ENCODE assay signal across 31 cellular contexts in genomic region chr15:83111149-83111548, GRCh38. TPM values are rescaled to one million over a fixed set of nuclear protein-coding genes. Genes with fewer than 3 reads are reported as not detected.
"Had no signal": no experiment of that assay in that cellular context is flagged by ENCODE, and none has a peak within 500 bp of the region (broad histone marks: within the 10 kb centered on the region; RNA-seq: fewer than 3 reads in every experiment).

No MANE protein-coding gene starts in this region.

- ATAC-seq: activated CD8-positive, alpha-beta T cell treated with anti-CD3 and anti-CD28 coated beads, Interleukin-2, amount 10 ng/mL, durations not matched to agents 7 days and 5 days; activated naive CD4-positive, alpha-beta T cell treated with anti-CD3 and anti-CD28 coated beads, Interleukin-2, amount 50 U/mL, for 72 hours; Right ventricle myocardium inferior had no signal

- H2AFZ ChIP-seq: PC-9 had no signal

- H3K4me3 ChIP-seq: PC-9 had no signal

- H3K27me3 ChIP-seq: brain microvascular endothelial cell had no signal

- DNase-seq: activated CD4-positive, alpha-beta T cell treated with anti-CD3 and anti-CD28 coated beads, Interleukin-2, amount 10 ng/mL, durations not matched to agents 24 days and 14 days; activated CD4-positive, alpha-beta T cell treated with anti-CD3 and anti-CD28 coated beads, Interleukin-2, amount 50 U/mL, for 48 hours; activated CD8-positive, alpha-beta T cell treated with anti-CD3 and anti-CD28 coated beads, Interleukin-2, amount 10 ng/mL, durations not matched to agents 7 days and 5 days; activated gamma-delta T cell treated with Interleukin-2 at 50 U/mL for 16 hours; activated naive CD4-positive, alpha-beta T cell treated with anti-CD3 and anti-CD28 coated beads for 36 hours; activated T-cell treated with anti-CD3 and anti-CD28 coated beads, Interleukin-2, amount 50 U/mL, for 24 hours; amniotic stem cell; aorta; brain microvascular endothelial cell; central memory CD4-positive, alpha-beta T cell; MM.1S; MV-4-11; NCI-H1092; NCI-H146; NCI-H187; NCI-H2029 treated with DMSO at 0.1 percent for 48 hours; NCI-H2107; NCI-H2171; NCI-H510A; NCI-H526; NCI-H748 treated with DMSO at 0.1 percent for 48 hours; NK-92 treated with Interleukin-12 subunit alpha and Interleukin-12 subunit beta, amount 100 ng/mL, for 24 hours; PC-9; SIG-M5; SW 1271 had no signal

- FAIRE-seq: RCC 7860, TTC549 had no signal

- H3K36me3 ChIP-seq: brain microvascular endothelial cell had no signal

- H3K4me2 ChIP-seq: PC-9 had no signal

- H3K27ac ChIP-seq: brain microvascular endothelial cell, PC-9, RWPE1 had no signal

RNA-seq across cellular contexts. Expression of gene TM6SF1, which starts 3.7 kb away (rescaled TPM):
- total RNA-seq: LHCN-M2, PC-9 had no signal
